Comparison of ENCODE assay signal across 8 cellular contexts in genomic region chr13:48302920-48303330, GRCh38. TPM values are rescaled to one million over a fixed set of nuclear protein-coding genes. Genes with fewer than 3 reads are reported as not detected.
A peak's percentile ranks its signal among the peaks of the same experiment; 100 is the strongest.
DNase-seq lines count a peak whose midpoint lies in the region; ATAC-seq and TF ChIP-seq lines count a peak whose summit lies in the region.

No MANE protein-coding gene starts in this region.

- H3K27me3 Mint-ChIP-seq in activated naive CD4-positive, alpha-beta T cell treated with anti-CD3 and anti-CD28 coated beads, Interleukin-2, amount 10 ng/mL, durations not matched to agents 7 days and 5 days: no peaks in the 10 kb centered on the region
- no peaks in the 10 kb centered on the region for H3K27me3 Mint-ChIP-seq in T-helper 17 cell

- H3K27me3 ChIP-seq in gastroesophageal sphincter (no peaks in the 10 kb centered on the region), sigmoid colon (no peaks in the 10 kb centered on the region)

- peak; percentile 3 for ATAC-seq in T-helper 17 cell
- no peak for ATAC-seq in gastroesophageal sphincter
- ATAC-seq in GM18858 (IDR thresholded peaks at IDR 0.05; ENCODE audit: unreplicated experiment): no peak
- no peak for ATAC-seq in GM18909 (IDR thresholded peaks at IDR 0.05; ENCODE audit: poor library complexity, unreplicated experiment)

- H3K4me1 ChIP-seq in gastroesophageal sphincter (peaks cover 7 to 33% (median 12%) of the 10 kb centered on the region in 3 donors), sigmoid colon (peaks cover 0 to 31% (median 26%) of the 10 kb centered on the region in 4 donors)

- H3K4me3 ChIP-seq in gastroesophageal sphincter: peak overlapping the region; percentile 78 to 80
- H3K4me3 ChIP-seq in sigmoid colon: peak overlapping the region; percentile 81 to 95 (median 84)

- no peaks in the 10 kb centered on the region for H3K9me3 Mint-ChIP-seq in activated naive CD4-positive, alpha-beta T cell treated with anti-CD3 and anti-CD28 coated beads, Interleukin-2, amount 10 ng/mL, durations not matched to agents 7 days and 5 days

- H3K36me3 ChIP-seq in gastroesophageal sphincter (peaks cover 0 to 6% of the 10 kb centered on the region in 2 donors), sigmoid colon (peaks cover 0 to 9% (median 0%) of the 10 kb centered on the region in 4 donors)

- H3K9me3 ChIP-seq in T-helper 17 cell (ENCODE audit: control insufficient read depth, low read length, poor library complexity, severe bottlenecking) (no peaks in the 10 kb centered on the region), gastroesophageal sphincter (no peaks in the 10 kb centered on the region), sigmoid colon (no peaks in the 10 kb centered on the region)

- TF ChIP-seq EP300 in gastroesophageal sphincter (IDR thresholded peaks at IDR 0.05): no peak
- TF ChIP-seq EP300 in sigmoid colon (IDR thresholded peaks at IDR 0.05): no peak

- intact Hi-C loops in sigmoid colon (cut with DNase I): loop anchor here (1.0 to 5.0 kb wide), 4 partner anchors 68 to 229 kb away; partner anchors contain the start of genes MED4 and RCBTB2

- TF ChIP-seq POLR2A in gastroesophageal sphincter (IDR thresholded peaks at IDR 0.05): no peak
- no peak for TF ChIP-seq POLR2A in sigmoid colon (IDR thresholded peaks at IDR 0.05)

- peaks cover 36% of the 10 kb centered on the region for H3K4me1 Mint-ChIP-seq in activated naive CD4-positive, alpha-beta T cell treated with anti-CD3 and anti-CD28 coated beads, Interleukin-2, amount 10 ng/mL, durations not matched to agents 7 days and 5 days
- peaks cover 24% of the 10 kb centered on the region for H3K4me1 Mint-ChIP-seq in T-helper 17 cell

- H3K27ac Mint-ChIP-seq in activated naive CD4-positive, alpha-beta T cell treated with anti-CD3 and anti-CD28 coated beads, Interleukin-2, amount 10 ng/mL, durations not matched to agents 7 days and 5 days: peak overlapping the region; percentile 99
- peak overlapping the region; percentile 99 for H3K27ac Mint-ChIP-seq in T-helper 17 cell

- CTCF ChIA-PET in activated naive CD4-positive, alpha-beta T cell treated with anti-CD3 and anti-CD28 coated beads, Interleukin-2, amount 10 ng/mL, durations not matched to agents 7 days and 5 days (lab: Charles Lee): interaction anchor here (1.2 to 2.3 kb wide), 4 partner anchors 66 to 208 kb away, joined by 4 to 8 read pairs (median 5); partner anchors contain the start of genes ITM2B and MED4

- DNase-seq in activated naive CD4-positive, alpha-beta T cell treated with anti-CD3 and anti-CD28 coated beads, Interleukin-2, amount 10 ng/mL, durations not matched to agents 7 days and 5 days: no peak
- no peak for DNase-seq in activated naive CD4-positive, alpha-beta T cell treated with Interleukin-2 at 50 U/mL for 16 hours
- DNase-seq in T-helper 17 cell (no peak), sigmoid colon (no peak), 8988T (no peak)

- H3K27ac ChIP-seq in gastroesophageal sphincter: peak overlapping the region; percentile 88 to 99 (median 98)
- H3K27ac ChIP-seq in sigmoid colon: peak overlapping the region; percentile 96 to 99 (median 98)

- H3K36me3 Mint-ChIP-seq in activated naive CD4-positive, alpha-beta T cell treated with anti-CD3 and anti-CD28 coated beads, Interleukin-2, amount 10 ng/mL, durations not matched to agents 7 days and 5 days: peaks cover 23% of the 10 kb centered on the region
- peaks cover 4% of the 10 kb centered on the region for H3K36me3 Mint-ChIP-seq in T-helper 17 cell (ENCODE audit: low read depth)

- H3K4me3 Mint-ChIP-seq in activated naive CD4-positive, alpha-beta T cell treated with anti-CD3 and anti-CD28 coated beads, Interleukin-2, amount 10 ng/mL, durations not matched to agents 7 days and 5 days: peak overlapping the region; percentile 86
- peak overlapping the region; percentile 94 for H3K4me3 Mint-ChIP-seq in T-helper 17 cell

- TF ChIP-seq CTCF in gastroesophageal sphincter (IDR thresholded peaks at IDR 0.05) (no peak), sigmoid colon (IDR thresholded peaks at IDR 0.05) (no peak)

- WGBS in gastroesophageal sphincter (ENCODE audit: low coverage in 1 of 2), 2 donors: 9 to 11% methylated on average over 5 to 7 of the region's 8 CpGs
- WGBS in sigmoid colon, 2 donors: 5 to 10% methylated on average over 8 of the region's 8 CpGs

RNA-seq across cellular contexts. Expression of gene RB1, which starts 0.6 kb away (rescaled TPM):
- total RNA-seq in T-helper 17 cell (10 to 100 TPM; 15.9 to 16.2 TPM), gastroesophageal sphincter (10 to 100 TPM; 26.5 to 37.2 (median 29.4) TPM), sigmoid colon (10 to 100 TPM; 26.0 to 35.6 (median 32.3) TPM)
- polyA plus RNA-seq in sigmoid colon: 10 to 100 TPM; 15.6 to 32.4 (median 15.7) TPM
